ENCODE assay signal across 18 cellular contexts in genomic region chr2:41038408-41038807, GRCh38.
A peak's percentile ranks its signal among the peaks of the same experiment; 100 is the strongest.
DNase-seq lines count a peak whose midpoint lies in the region; TF ChIP-seq lines count a peak whose summit lies in the region.
"Had no signal": no experiment of that assay in that cellular context is flagged by ENCODE, and none has a peak within 500 bp of the region (broad histone marks: within the 10 kb centered on the region; RNA-seq: fewer than 3 reads in every experiment).

No MANE protein-coding gene starts in this region.

- H3K4me3 Mint-ChIP-seq in T-helper 2 cell treated with Interferon-gamma antibody and Interleukin-4, amounts not matched to agents 5 μg/mL and 100 μg/mL, for 36 hours = no peak overlapping the region

- H3K4me1 ChIP-seq in adipocyte (ENCODE audit: control insufficient read depth, insufficient read depth, low read length) = no peaks in the 10 kb centered on the region
- H3K4me1 ChIP-seq: vagina had no signal

- no peaks in the 10 kb centered on the region for H3K36me3 Mint-ChIP-seq in T-helper 2 cell treated with Interferon-gamma antibody and Interleukin-4, amounts not matched to agents 5 μg/mL and 100 μg/mL, for 36 hours (ENCODE audit: low read depth)

- H3K9me3 Mint-ChIP-seq in T-helper 2 cell treated with Interferon-gamma antibody and Interleukin-4, amounts not matched to agents 5 μg/mL and 100 μg/mL, for 36 hours = no peaks in the 10 kb centered on the region

- H3K4me3 ChIP-seq in adipocyte (ENCODE audit: low read length) (no peak overlapping the region), fibroblast of pulmonary artery (replicated peaks; ENCODE audit: low read depth, low read length) (no peak overlapping the region), skeletal muscle cell (ENCODE audit: low read depth, low read length) (no peak overlapping the region)
- H3K4me3 ChIP-seq: lung, skin epidermis, vagina had no signal

- no peaks in the 10 kb centered on the region for H3K27me3 ChIP-seq in adipocyte (replicated peaks; ENCODE audit: control insufficient read depth, insufficient read depth, low read length)
- H3K27me3 ChIP-seq: vagina had no signal

- peak; percentile 50 for DNase-seq in ELR (ENCODE audit: low read depth)
- DNase-seq in adipocyte (ENCODE audit: low read depth) = peak; percentile 44
- peak; percentile 46 for DNase-seq in fibroblast of pulmonary artery (ENCODE audit: low read depth)
- peak; percentile 7 for DNase-seq in skeletal muscle cell (ENCODE audit: low read depth)
- DNase-seq in NCI-H1694 (lab: John Stamatoyannopoulos, UW) = no peak
- DNase-seq in T-helper 2 cell treated with Interferon-gamma antibody and Interleukin-4, amounts not matched to agents 5 μg/mL and 100 μg/mL, for 36 hours (ENCODE audit: low spot score) = no peak
- DNase-seq in GF-D8 (lab: John Stamatoyannopoulos, UW) = no peak
- DNase-seq: activated CD4-positive, alpha-beta T cell treated with anti-CD3 and anti-CD28 coated beads, Interleukin-2, amount 50 U/mL, for 1 hour; aorta; cortex of kidney; NCI-H187 treated with DMSO at 0.1 percent for 48 hours; posterior cingulate gyrus; stimulated activated CD8-positive, alpha-beta memory T cell treated with anti-CD3 and anti-CD28 coated beads, Interleukin-4, amount 100 ng/mL, for 48 hours; substantia nigra; SW 1271 had no signal

- no peaks in the 10 kb centered on the region for H3K9me3 ChIP-seq in adipocyte (ENCODE audit: control insufficient read depth, low read length)
- H3K9me3 ChIP-seq: vagina had no signal

- no peak overlapping the region for H3K9ac ChIP-seq in adipocyte (ENCODE audit: low read length)

- no peaks in the 10 kb centered on the region for H3K4me1 Mint-ChIP-seq in T-helper 2 cell treated with Interferon-gamma antibody and Interleukin-4, amounts not matched to agents 5 μg/mL and 100 μg/mL, for 36 hours (ENCODE audit: low read depth)

- no peak overlapping the region for H3K27ac Mint-ChIP-seq in T-helper 2 cell treated with Interferon-gamma antibody and Interleukin-4, amounts not matched to agents 5 μg/mL and 100 μg/mL, for 36 hours

- TF ChIP-seq CTCF in fibroblast of pulmonary artery (IDR thresholded peaks at IDR 0.05; ENCODE audit: low read length, missing control alignments) = no peak

- H3K27me3 Mint-ChIP-seq in T-helper 2 cell treated with Interferon-gamma antibody and Interleukin-4, amounts not matched to agents 5 μg/mL and 100 μg/mL, for 36 hours (ENCODE audit: low read depth) = no peaks in the 10 kb centered on the region

- no peaks in the 10 kb centered on the region for H3K36me3 ChIP-seq in adipocyte (ENCODE audit: control insufficient read depth, insufficient read depth, low read length, severe bottlenecking)
- H3K36me3 ChIP-seq: vagina had no signal

Comparison
In these comparisons a context has a peak if more than half of its experiments do, and no peak if none do; other contexts are left out.
1. DNase-seq: peak in ELR (single experiment), adipocyte (single experiment), fibroblast of pulmonary artery (single experiment) and skeletal muscle cell (single experiment); none in NCI-H1694 (single experiment), T-helper 2 cell treated with Interferon-gamma antibody and Interleukin-4, amounts not matched to agents 5 μg/mL and 100 μg/mL, for 36 hours (single experiment) and GF-D8 (single experiment).